ENCODE assay signal across 34 cellular contexts in genomic region chr2:103785432-103785831, GRCh38.
"Had no signal": no experiment of that assay in that cellular context is flagged by ENCODE, and none has a peak within 500 bp of the region (broad histone marks: within the 10 kb centered on the region; RNA-seq: fewer than 3 reads in every experiment).

No MANE protein-coding gene starts in this region.

- H3K4me1 Mint-ChIP-seq: activated CD4-positive, alpha-beta T cell treated with anti-CD3 and anti-CD28 coated beads for 36 hours; activated CD4-positive, alpha-beta T cell treated with anti-CD3 and anti-CD28 coated beads, Interleukin-2, amount 10 ng/mL, durations not matched to agents 24 days and 14 days; activated CD8-positive, alpha-beta memory T cell treated with anti-CD3 and anti-CD28 coated beads, Interleukin-2, amount 10 ng/mL, durations not matched to agents 7 days and 5 days; activated naive CD4-positive, alpha-beta T cell treated with anti-CD3 and anti-CD28 coated beads, Interleukin-2, amount 50 U/mL, for 24 hours; activated naive CD8-positive, alpha-beta T cell treated with anti-CD3 and anti-CD28 coated beads, Interleukin-2, amount 10 ng/mL, durations not matched to agents 7 days and 5 days; central memory CD8-positive, alpha-beta T cell; T-helper 17 cell had no signal

- H3K27me3 Mint-ChIP-seq: activated CD4-positive, alpha-beta memory T cell treated with anti-CD3 and anti-CD28 coated beads for 36 hours; activated CD4-positive, alpha-beta T cell treated with anti-CD3 and anti-CD28 coated beads for 36 hours; activated CD4-positive, alpha-beta T cell treated with anti-CD3 and anti-CD28 coated beads, Interleukin-2, amount 10 ng/mL, durations not matched to agents 24 days and 14 days; activated CD8-positive, alpha-beta memory T cell treated with anti-CD3 and anti-CD28 coated beads, Interleukin-2, amount 10 ng/mL, durations not matched to agents 7 days and 5 days; activated naive CD4-positive, alpha-beta T cell treated with anti-CD3 and anti-CD28 coated beads, Interleukin-2, amount 50 U/mL, for 24 hours; activated naive CD8-positive, alpha-beta T cell treated with anti-CD3 and anti-CD28 coated beads, Interleukin-2, amount 10 ng/mL, durations not matched to agents 7 days and 5 days; central memory CD8-positive, alpha-beta T cell; dendritic cell treated with granulocyte-macrophage colony-stimulating factor and Interleukin-4, amounts not matched to agents 40 ng/mL and 50 ng/mL, for 4 days; T-helper 17 cell had no signal

- H3K4me3 Mint-ChIP-seq: activated CD4-positive, alpha-beta memory T cell treated with anti-CD3 and anti-CD28 coated beads for 36 hours; activated CD4-positive, alpha-beta T cell treated with anti-CD3 and anti-CD28 coated beads for 36 hours; activated CD4-positive, alpha-beta T cell treated with anti-CD3 and anti-CD28 coated beads, Interleukin-2, amount 10 ng/mL, durations not matched to agents 24 days and 14 days; activated CD8-positive, alpha-beta memory T cell treated with anti-CD3 and anti-CD28 coated beads, Interleukin-2, amount 10 ng/mL, durations not matched to agents 7 days and 5 days; activated CD8-positive, alpha-beta T cell treated with anti-CD3 and anti-CD28 coated beads, Interleukin-2, amount 10 ng/mL, durations not matched to agents 7 days and 5 days; activated naive CD4-positive, alpha-beta T cell treated with anti-CD3 and anti-CD28 coated beads for 36 hours; activated naive CD4-positive, alpha-beta T cell treated with anti-CD3 and anti-CD28 coated beads, Interleukin-2, amount 50 U/mL, for 24 hours; activated naive CD8-positive, alpha-beta T cell treated with anti-CD3 and anti-CD28 coated beads, Interleukin-2, amount 10 ng/mL, durations not matched to agents 7 days and 5 days; activated T-helper 1 cell treated with anti-CD3 and anti-CD28 coated beads, Interleukin-12 subunit alpha, Interleukin-12 subunit beta, Interleukin-2, Interleukin-4 antibody, amounts not matched to agents 30 ng/mL and 10 ng/mL and 1 ng/mL, durations not matched to agents 14 hours and 24 hours and 36 hours; central memory CD8-positive, alpha-beta T cell; dendritic cell treated with granulocyte-macrophage colony-stimulating factor and Interleukin-4, amounts not matched to agents 40 ng/mL and 50 ng/mL, for 4 days; T-helper 17 cell; T-helper 2 cell treated with Interferon-gamma antibody and Interleukin-4, amounts not matched to agents 5 μg/mL and 100 μg/mL, for 36 hours had no signal

- H3K4me3 ChIP-seq: coronary artery, dorsolateral prefrontal cortex, esophagus muscularis mucosa, gastrocnemius medialis, heart left ventricle had no signal

- H3K36me3 Mint-ChIP-seq: activated CD4-positive, alpha-beta memory T cell treated with anti-CD3 and anti-CD28 coated beads for 36 hours; activated CD8-positive, alpha-beta memory T cell treated with anti-CD3 and anti-CD28 coated beads, Interleukin-2, amount 10 ng/mL, durations not matched to agents 7 days and 5 days; activated naive CD4-positive, alpha-beta T cell treated with anti-CD3 and anti-CD28 coated beads, Interleukin-2, amount 50 U/mL, for 24 hours; activated naive CD8-positive, alpha-beta T cell treated with anti-CD3 and anti-CD28 coated beads, Interleukin-2, amount 10 ng/mL, durations not matched to agents 7 days and 5 days had no signal

- H3K9me3 Mint-ChIP-seq: activated CD4-positive, alpha-beta T cell treated with anti-CD3 and anti-CD28 coated beads, Interleukin-2, amount 10 ng/mL, durations not matched to agents 24 days and 14 days; activated naive CD4-positive, alpha-beta T cell treated with anti-CD3 and anti-CD28 coated beads, Interleukin-2, amount 50 U/mL, for 24 hours; activated naive CD8-positive, alpha-beta T cell treated with anti-CD3 and anti-CD28 coated beads, Interleukin-2, amount 10 ng/mL, durations not matched to agents 7 days and 5 days; activated T-helper 1 cell treated with anti-CD3 and anti-CD28 coated beads, Interleukin-12 subunit alpha, Interleukin-12 subunit beta, Interleukin-2, Interleukin-4 antibody, amounts not matched to agents 30 ng/mL and 10 ng/mL and 1 ng/mL, durations not matched to agents 14 hours and 24 hours and 36 hours; activated T-helper 2 cell treated with anti-CD3 and anti-CD28 coated beads, Interferon-gamma antibody, Interleukin-2, Interleukin-4, amounts not matched to agents 10 μg/mL and 5 μg/mL and 100 μg/mL, durations not matched to agents 14 hours and 24 hours and 36 hours; dendritic cell treated with granulocyte-macrophage colony-stimulating factor and Interleukin-4, amounts not matched to agents 40 ng/mL and 50 ng/mL, for 4 days had no signal

- DNase-seq: activated CD4-positive, alpha-beta memory T cell treated with anti-CD3 and anti-CD28 coated beads for 36 hours; activated CD4-positive, alpha-beta T cell treated with anti-CD3 and anti-CD28 coated beads for 36 hours; activated CD4-positive, alpha-beta T cell treated with anti-CD3 and anti-CD28 coated beads, Interleukin-2, amount 10 ng/mL, durations not matched to agents 24 days and 14 days; activated CD4-positive, CD25-positive, alpha-beta regulatory T cell; activated CD4-positive, CD25-positive, alpha-beta regulatory T cell treated with anti-CD3 and anti-CD28 coated beads, Interleukin-2, amount 50 U/mL, for 72 hours; activated CD8-positive, alpha-beta memory T cell treated with anti-CD3 and anti-CD28 coated beads, Interleukin-2, amount 10 ng/mL, durations not matched to agents 7 days and 5 days; activated CD8-positive, alpha-beta memory T cell treated with anti-CD3 and anti-CD28 coated beads, Interleukin-2, amount 50 U/mL, for 4 hours; activated CD8-positive, alpha-beta T cell treated with anti-CD3 and anti-CD28 coated beads, Interleukin-2, amount 10 ng/mL, durations not matched to agents 7 days and 5 days; activated effector memory CD4-positive, alpha-beta T cell treated with anti-CD3 and anti-CD28 coated beads, Interleukin-2, amount 50 U/mL, for 16 hours; activated naive CD4-positive, alpha-beta T cell treated with anti-CD3 and anti-CD28 coated beads for 36 hours; activated naive CD8-positive, alpha-beta T cell treated with anti-CD3 and anti-CD28 coated beads, Interleukin-2, amount 10 ng/mL, durations not matched to agents 7 days and 5 days; activated T-cell treated with anti-CD3 and anti-CD28 coated beads, Interleukin-2, amount 50 U/mL, for 1 hour; activated T-cell treated with anti-CD3 and anti-CD28 coated beads, Interleukin-2, amount 50 U/mL, for 48 hours; anterior cingulate cortex; brain microvascular endothelial cell; dorsolateral prefrontal cortex; effector memory CD4-positive, alpha-beta T cell; erythroblast; foreskin keratinocyte; gastrocnemius medialis; glutamatergic neuron; heart left ventricle; T-helper 1 cell; T-helper 17 cell; T1000; WERI-Rb-1 had no signal

- H3K9me3 ChIP-seq: esophagus muscularis mucosa, gastrocnemius medialis, heart left ventricle had no signal

- H3K4me1 ChIP-seq: foreskin keratinocyte, gastrocnemius medialis had no signal

- H3K27ac ChIP-seq: brain microvascular endothelial cell, coronary artery, dorsolateral prefrontal cortex, esophagus muscularis mucosa, foreskin keratinocyte, gastrocnemius medialis, heart left ventricle, WERI-Rb-1 had no signal

- H3K27ac Mint-ChIP-seq: activated CD4-positive, alpha-beta memory T cell treated with anti-CD3 and anti-CD28 coated beads for 36 hours; activated CD4-positive, alpha-beta T cell treated with anti-CD3 and anti-CD28 coated beads for 36 hours; activated CD4-positive, alpha-beta T cell treated with anti-CD3 and anti-CD28 coated beads, Interleukin-2, amount 10 ng/mL, durations not matched to agents 24 days and 14 days; activated CD8-positive, alpha-beta memory T cell treated with anti-CD3 and anti-CD28 coated beads, Interleukin-2, amount 10 ng/mL, durations not matched to agents 7 days and 5 days; activated CD8-positive, alpha-beta T cell treated with anti-CD3 and anti-CD28 coated beads, Interleukin-2, amount 10 ng/mL, durations not matched to agents 7 days and 5 days; activated naive CD4-positive, alpha-beta T cell treated with anti-CD3 and anti-CD28 coated beads for 36 hours; activated naive CD4-positive, alpha-beta T cell treated with anti-CD3 and anti-CD28 coated beads, Interleukin-2, amount 50 U/mL, for 24 hours; activated naive CD8-positive, alpha-beta T cell treated with anti-CD3 and anti-CD28 coated beads, Interleukin-2, amount 10 ng/mL, durations not matched to agents 7 days and 5 days; activated T-helper 1 cell treated with anti-CD3 and anti-CD28 coated beads, Interleukin-12 subunit alpha, Interleukin-12 subunit beta, Interleukin-2, Interleukin-4 antibody, amounts not matched to agents 30 ng/mL and 10 ng/mL and 1 ng/mL, durations not matched to agents 14 hours and 24 hours and 36 hours; activated T-helper 2 cell treated with anti-CD3 and anti-CD28 coated beads, Interferon-gamma antibody, Interleukin-2, Interleukin-4, amounts not matched to agents 10 μg/mL and 5 μg/mL and 100 μg/mL, durations not matched to agents 14 hours and 24 hours and 36 hours; dendritic cell treated with granulocyte-macrophage colony-stimulating factor and Interleukin-4, amounts not matched to agents 40 ng/mL and 50 ng/mL, for 4 days; T-helper 17 cell; T-helper 2 cell treated with Interferon-gamma antibody and Interleukin-4, amounts not matched to agents 5 μg/mL and 100 μg/mL, for 36 hours had no signal

- H3K36me3 ChIP-seq: brain microvascular endothelial cell, esophagus muscularis mucosa, gastrocnemius medialis, heart left ventricle, WERI-Rb-1 had no signal

- H3K27me3 ChIP-seq: brain microvascular endothelial cell, esophagus muscularis mucosa, foreskin keratinocyte, gastrocnemius medialis, heart left ventricle had no signal
